ENCODE assay signal across 22 cellular contexts in the genomic region with DNA sequence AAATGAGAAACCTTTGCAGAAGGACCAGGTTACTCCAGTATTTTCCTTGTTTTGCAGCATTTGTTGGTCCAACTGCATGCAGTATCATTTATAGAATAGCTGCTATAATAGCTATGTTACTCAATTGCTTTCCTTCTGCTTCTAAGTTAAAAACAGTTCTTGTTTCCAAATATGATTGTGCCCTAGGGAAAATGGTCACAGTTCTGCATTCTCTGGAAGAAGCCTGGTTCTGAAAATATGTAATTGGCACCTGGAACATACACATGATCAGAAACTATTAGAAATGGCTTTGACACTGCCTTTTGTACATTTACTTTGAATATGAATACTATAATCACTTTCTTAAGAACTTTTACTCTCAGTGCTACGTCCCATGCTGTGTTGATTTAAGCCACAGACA.
"Had no signal": no experiment of that assay in that cellular context is flagged by ENCODE, and none has a peak within 500 bp of the region (broad histone marks: within the 10 kb centered on the region; RNA-seq: fewer than 3 reads in every experiment).

No MANE protein-coding gene starts in this region.

- H3K9me3 ChIP-seq: ascending aorta, MG63 had no signal

- DNase-seq: activated CD4-positive, alpha-beta memory T cell treated with anti-CD3 and anti-CD28 coated beads, Interleukin-2, amount 10 ng/mL, durations not matched to agents 7 days and 5 days; activated CD4-positive, alpha-beta T cell treated with anti-CD3 and anti-CD28 coated beads for 36 hours; activated CD4-positive, alpha-beta T cell treated with anti-CD3 and anti-CD28 coated beads, Interleukin-2, amount 50 U/mL, for 1 hour; activated CD8-positive, alpha-beta memory T cell treated with anti-CD3 and anti-CD28 coated beads, Interleukin-2, amount 50 U/mL, for 4 hours; activated naive CD4-positive, alpha-beta T cell treated with anti-CD3 and anti-CD28 coated beads, Interleukin-2, amount 50 U/mL, for 16 hours; activated naive CD8-positive, alpha-beta T cell treated with anti-CD3 and anti-CD28 coated beads, Interleukin-2, amount 10 ng/mL, durations not matched to agents 7 days and 5 days; KG1; MG63; MV-4-11; NCI-H1105 treated with DMSO at 0.1 percent for 48 hours; NCI-H1436 treated with DMSO at 0.1 percent for 48 hours; NCI-H187; NCI-H2081; NCI-H446 treated with DMSO at 0.1 percent for 48 hours; NCI-H524 treated with DMSO at 0.1 percent for 48 hours; NCI-H774; SIG-M5; T-helper 17 cell; T-helper 9 cell; WERI-Rb-1 had no signal

- H3K27me3 ChIP-seq: ascending aorta, cardiac muscle cell, MG63 had no signal

- H3K27ac ChIP-seq: cardiac muscle cell, WERI-Rb-1 had no signal

- H3K4me3 ChIP-seq: ascending aorta, cardiac muscle cell, MG63 had no signal
